8 cellular contexts compared by ENCODE assay signal in the genomic region with DNA sequence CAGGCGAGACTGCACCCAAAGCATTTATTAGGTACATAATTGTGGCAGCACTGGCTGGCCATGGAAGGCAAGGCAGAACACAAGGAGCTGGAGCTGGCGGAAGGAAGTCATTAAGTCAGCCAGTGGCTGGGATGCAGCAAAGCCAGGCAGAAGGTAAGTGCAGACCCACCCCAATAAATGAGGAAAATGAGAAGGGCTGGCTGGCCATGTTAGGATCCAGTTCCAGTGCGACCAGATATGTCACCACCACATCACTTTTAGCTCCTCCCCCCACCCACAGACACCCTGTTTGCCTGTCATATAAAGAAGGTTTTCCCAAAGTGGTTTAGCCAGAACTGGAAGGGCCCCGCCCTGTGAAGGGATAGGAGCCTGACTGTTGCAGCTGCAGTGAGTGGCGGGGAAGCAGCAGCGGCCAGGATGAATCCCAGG. TPM values are rescaled to one million over a fixed set of nuclear protein-coding genes. Genes with fewer than 3 reads are reported as not detected.
DNase-seq lines count a peak whose midpoint lies in the region; ATAC-seq lines count a peak whose summit lies in the region.

A gene (plus strand): TSS at position 328 of the 429 bp plus-strand sequence. CDS start 7,153 bp downstream, outside the sequence.

- no peaks in the 10 kb centered on the region for H3K27me3 Mint-ChIP-seq in activated CD8-positive, alpha-beta T cell treated with anti-CD3 and anti-CD28 coated beads, Interleukin-2, amount 10 ng/mL, durations not matched to agents 7 days and 5 days (ENCODE audit: low read depth)
- H3K27me3 Mint-ChIP-seq in stimulated activated memory B cell treated with anti-CD40 and anti-IgM and Interleukin-4, amounts not matched to agents 10 μg/mL and 1 μg/mL and 100 μg/mL, for 72 hours: no peaks in the 10 kb centered on the region

- ATAC-seq in activated CD8-positive, alpha-beta T cell treated with anti-CD3 and anti-CD28 coated beads, Interleukin-2, amount 10 ng/mL, durations not matched to agents 7 days and 5 days: no peak
- ATAC-seq in right cardiac atrium: no peak
- no peak for ATAC-seq in stimulated activated memory B cell treated with anti-CD40 and anti-IgM and Interleukin-4, amounts not matched to agents 10 μg/mL and 1 μg/mL and 100 μg/mL, for 72 hours
- ATAC-seq in GM18502 (IDR thresholded peaks at IDR 0.05; ENCODE audit: poor library complexity, unreplicated experiment): no peak
- no peak for ATAC-seq in HG03571 (IDR thresholded peaks at IDR 0.05; ENCODE audit: unreplicated experiment)
- no peak for ATAC-seq in HG03196 (IDR thresholded peaks at IDR 0.05; ENCODE audit: unreplicated experiment)

- POLR2A ChIA-PET in activated CD8-positive, alpha-beta T cell treated with anti-CD3 and anti-CD28 coated beads, Interleukin-2, amount 10 ng/mL, durations not matched to agents 7 days and 5 days (lab: Charles Lee): interaction anchor here (0.9 to 3.7 kb wide), 2 partner anchors 9 to 63 kb away, joined by 4 to 14 read pairs; no protein-coding TSS in a partner anchor

- H3K9me3 ChIP-seq in right cardiac atrium (ENCODE audit: control insufficient read depth, low read length): no peaks in the 10 kb centered on the region

- H3K27me3 ChIP-seq in right cardiac atrium (ENCODE audit: control insufficient read depth, insufficient read depth): no peaks in the 10 kb centered on the region

- peak within 1 kb of the TSS; percentile 94 for H3K27ac ChIP-seq in right cardiac atrium (ENCODE audit: low read length)

- H3K9me3 Mint-ChIP-seq in activated CD8-positive, alpha-beta T cell treated with anti-CD3 and anti-CD28 coated beads, Interleukin-2, amount 10 ng/mL, durations not matched to agents 7 days and 5 days (ENCODE audit: insufficient read depth): no peaks in the 10 kb centered on the region
- H3K9me3 Mint-ChIP-seq in stimulated activated memory B cell treated with anti-CD40 and anti-IgM and Interleukin-4, amounts not matched to agents 10 μg/mL and 1 μg/mL and 100 μg/mL, for 72 hours: no peaks in the 10 kb centered on the region

- peak within 1 kb of the TSS; percentile 94 for H3K27ac Mint-ChIP-seq in activated CD8-positive, alpha-beta T cell treated with anti-CD3 and anti-CD28 coated beads, Interleukin-2, amount 10 ng/mL, durations not matched to agents 7 days and 5 days
- H3K27ac Mint-ChIP-seq in stimulated activated memory B cell treated with anti-CD40 and anti-IgM and Interleukin-4, amounts not matched to agents 10 μg/mL and 1 μg/mL and 100 μg/mL, for 72 hours: peak within 1 kb of the TSS; percentile 82

- WGBS in right cardiac atrium: 89% methylated on average over 6 of the region's 6 CpGs

- H3K4me1 ChIP-seq in right cardiac atrium (ENCODE audit: control insufficient read depth, insufficient read depth, low read length): peaks cover 17% of the 10 kb centered on the region

- H3K36me3 Mint-ChIP-seq in activated CD8-positive, alpha-beta T cell treated with anti-CD3 and anti-CD28 coated beads, Interleukin-2, amount 10 ng/mL, durations not matched to agents 7 days and 5 days (ENCODE audit: low read depth): peaks cover 15% of the 10 kb centered on the region
- no peaks in the 10 kb centered on the region for H3K36me3 Mint-ChIP-seq in stimulated activated memory B cell treated with anti-CD40 and anti-IgM and Interleukin-4, amounts not matched to agents 10 μg/mL and 1 μg/mL and 100 μg/mL, for 72 hours

- intact Hi-C loops in right cardiac atrium (cut with DNase I): no loop called here

- H3K4me3 Mint-ChIP-seq in activated CD8-positive, alpha-beta T cell treated with anti-CD3 and anti-CD28 coated beads, Interleukin-2, amount 10 ng/mL, durations not matched to agents 7 days and 5 days: peak within 1 kb of the TSS; percentile 89
- H3K4me3 Mint-ChIP-seq in stimulated activated memory B cell treated with anti-CD40 and anti-IgM and Interleukin-4, amounts not matched to agents 10 μg/mL and 1 μg/mL and 100 μg/mL, for 72 hours: no peak within 1 kb of the TSS

- DNase-seq in NCI-H1417 (lab: John Stamatoyannopoulos, UW): peak; percentile 38 to 59 (median 56)
- DNase-seq in NCI-H1417 treated with DMSO at 0.1 percent for 48 hours (lab: John Stamatoyannopoulos, UW): no peak
- DNase-seq in activated CD8-positive, alpha-beta T cell treated with anti-CD3 and anti-CD28 coated beads, Interleukin-2, amount 10 ng/mL, durations not matched to agents 7 days and 5 days: no peak
- DNase-seq in right cardiac atrium: peak in 2 of 3 donors; percentile 32 to 49

- CTCF ChIA-PET in activated CD8-positive, alpha-beta T cell treated with anti-CD3 and anti-CD28 coated beads, Interleukin-2, amount 10 ng/mL, durations not matched to agents 7 days and 5 days (lab: Charles Lee): interaction anchor here (1.7 to 2.0 kb wide), 3 partner anchors 17 to 51 kb away, joined by 3 to 6 read pairs (median 4); no protein-coding TSS in a partner anchor

- H3K4me3 ChIP-seq in right cardiac atrium (ENCODE audit: low read length): no peak within 1 kb of the TSS

- peaks cover 45% of the 10 kb centered on the region for H3K4me1 Mint-ChIP-seq in activated CD8-positive, alpha-beta T cell treated with anti-CD3 and anti-CD28 coated beads, Interleukin-2, amount 10 ng/mL, durations not matched to agents 7 days and 5 days (ENCODE audit: low read depth)
- H3K4me1 Mint-ChIP-seq in stimulated activated memory B cell treated with anti-CD40 and anti-IgM and Interleukin-4, amounts not matched to agents 10 μg/mL and 1 μg/mL and 100 μg/mL, for 72 hours: peaks cover 56% of the 10 kb centered on the region

RNA-seq across cellular contexts. Expression of the gene that starts here (rescaled TPM):
- total RNA-seq in activated CD8-positive, alpha-beta T cell treated with anti-CD3 and anti-CD28 coated beads, Interleukin-2, amount 10 ng/mL, durations not matched to agents 7 days and 5 days: 10 to 100 TPM; 86.0 to 86.5 TPM
- 10 to 100 TPM; 57.4 to 69.0 (median 60.8) TPM for total RNA-seq in right cardiac atrium
- 60.1 TPM for polyA plus RNA-seq in right cardiac atrium

Comparison
In these comparisons a context has a peak if more than half of its experiments do, and no peak if none do; other contexts are left out.
1. DNase-seq: peak in NCI-H1417 (3 of 3) and right cardiac atrium (2 of 3); none in NCI-H1417 treated with DMSO at 0.1 percent for 48 hours (single experiment) and activated CD8-positive, alpha-beta T cell treated with anti-CD3 and anti-CD28 coated beads, Interleukin-2, amount 10 ng/mL, durations not matched to agents 7 days and 5 days (single experiment).